Comparison of ENCODE assay signal across 8 cellular contexts in genomic region chr17:28896491-28896883, GRCh38. TPM values are rescaled to one million over a fixed set of nuclear protein-coding genes. Genes with fewer than 3 reads are reported as not detected.
A peak's percentile ranks its signal among the peaks of the same experiment; 100 is the strongest.
DNase-seq lines count a peak whose midpoint lies in the region; ATAC-seq and TF ChIP-seq lines count a peak whose summit lies in the region.

No MANE protein-coding gene starts in this region.

- DNase-seq in CD14-positive monocyte (ENCODE audit: low spot score) (peak; percentile 14), MM.1S (no peak), COR-L47 (lab: John Stamatoyannopoulos, UW) (no peak), left lobe of liver (ENCODE audit: low spot score) (no peak)
- DNase-seq in activated CD4-positive, alpha-beta T cell treated with anti-CD3 and anti-CD28 coated beads for 4 hours, result no peak

- H3K9me2 ChIP-seq in MM.1S (replicated peaks; ENCODE audit: insufficient read depth, low read length), result no peaks in the 10 kb centered on the region
- H3K9me2 ChIP-seq in neural cell (ENCODE audit: insufficient read depth, low read length), result no peaks in the 10 kb centered on the region

- peaks cover 60% of the 10 kb centered on the region for H3K4me1 ChIP-seq in MM.1S (ENCODE audit: low read length)
- H3K4me1 ChIP-seq in duodenal mucosa (ENCODE audit: control insufficient read depth in 1 of 2, insufficient read depth in 2 of 2, low read length in 2 of 2), result peaks cover 28 to 35% of the 10 kb centered on the region in 2 donors

- TF ChIP-seq CTCF in CD14-positive monocyte (IDR thresholded peaks at IDR 0.05) (no peak), MM.1S (IDR thresholded peaks at IDR 0.05; ENCODE audit: low read length) (no peak), neural cell (IDR thresholded peaks at IDR 0.05; ENCODE audit: poor library complexity, severe bottlenecking) (no peak)

- H3K9me3 Mint-ChIP-seq in CD14-positive monocyte, result peaks cover 0 to 2% (median 0%) of the 10 kb centered on the region in 7 donors

- intact Hi-C loops in CD14-positive monocyte (cut with micrococcal nuclease), result loop anchor here in 1 of 2 donors (5.0 kb wide), 1 partner anchor 179 kb away; the partner anchor contains the start of genes RAB34 and RPL23A

- H2AFZ ChIP-seq in MM.1S (ENCODE audit: low read length) (no peak overlapping the region), neural cell (ENCODE audit: low read depth, low read length) (no peak overlapping the region)

- H3K9me3 ChIP-seq in MM.1S (replicated peaks; ENCODE audit: insufficient read depth, low read length) (no peaks in the 10 kb centered on the region), duodenal mucosa (ENCODE audit: control insufficient read depth in 1 of 2, low read length in 2 of 2) (no peaks in the 10 kb centered on the region), neural cell (ENCODE audit: low read length) (no peaks in the 10 kb centered on the region)

- H3F3A ChIP-seq in MM.1S (ENCODE audit: insufficient read depth, low read length) (peaks cover 45% of the 10 kb centered on the region), neural cell (ENCODE audit: insufficient read depth, low read length, poor library complexity, severe bottlenecking) (no peaks in the 10 kb centered on the region)

- TF ChIP-seq RAD21 in neural cell (conservative IDR thresholded peaks at IDR 0.05), result no peak

- H3K4me3 Mint-ChIP-seq in CD14-positive monocyte, result peak overlapping the region; percentile 92 to 93

- TF ChIP-seq EP300 in neural cell (conservative IDR thresholded peaks at IDR 0.05; ENCODE audit: poor library complexity, severe bottlenecking), result no peak

- peak overlapping the region; percentile 85 to 96 (median 93) for H3K27ac Mint-ChIP-seq in CD14-positive monocyte

- H4K20me1 ChIP-seq in MM.1S (ENCODE audit: insufficient read depth, low read length) (no peaks in the 10 kb centered on the region), neural cell (ENCODE audit: insufficient read depth) (no peaks in the 10 kb centered on the region)

- peaks cover 0 to 5% (median 0%) of the 10 kb centered on the region in 3 donors for H3K27me3 Mint-ChIP-seq in CD14-positive monocyte (ENCODE audit: low read depth in 3 of 3)

- peak overlapping the region; percentile 81 for H3K9ac ChIP-seq in MM.1S (ENCODE audit: low read length)
- peak overlapping the region; percentile 67 to 85 for H3K9ac ChIP-seq in duodenal mucosa (ENCODE audit: low read depth in 1 of 2, low read length in 2 of 2)
- H3K9ac ChIP-seq in neural cell (ENCODE audit: low read length), result peak overlapping the region; percentile 85

- no peaks in the 10 kb centered on the region for H3K36me3 ChIP-seq in MM.1S (replicated peaks; ENCODE audit: insufficient read depth, low read length)
- peaks cover 0 to under 1% of the 10 kb centered on the region in 2 donors for H3K36me3 ChIP-seq in duodenal mucosa (ENCODE audit: control insufficient read depth in 1 of 2, insufficient read depth in 2 of 2, low read length in 2 of 2)
- H3K36me3 ChIP-seq in neural cell (ENCODE audit: insufficient read depth, low read length), result no peaks in the 10 kb centered on the region

- H3K4me1 Mint-ChIP-seq in CD14-positive monocyte, result peaks cover 56% of the 10 kb centered on the region

- ATAC-seq in GM18909 (IDR thresholded peaks at IDR 0.05; ENCODE audit: poor library complexity, unreplicated experiment) (no peak), left lobe of liver (no peak)

- H3K27ac ChIP-seq in MM.1S (ENCODE audit: low read length) (peak overlapping the region; percentile 48; the same call in 1 of the 2 replicates), duodenal mucosa (ENCODE audit: low read depth, low read length) (peak overlapping the region; percentile 81), neural cell (ENCODE audit: low read length) (peak overlapping the region; percentile 71)

- peaks cover 11 to 17% of the 10 kb centered on the region in 2 donors for H3K36me3 Mint-ChIP-seq in CD14-positive monocyte

- H3K79me2 ChIP-seq in MM.1S (ENCODE audit: low read length), result peaks cover 71% of the 10 kb centered on the region
- H3K79me2 ChIP-seq in neural cell (replicated peaks; ENCODE audit: insufficient read depth, low read length), result peaks cover 34% of the 10 kb centered on the region

- H3K27me3 ChIP-seq in MM.1S (replicated peaks; ENCODE audit: insufficient read depth, low read length) (no peaks in the 10 kb centered on the region), duodenal mucosa (ENCODE audit: control insufficient read depth in 1 of 2, insufficient read depth in 2 of 2, low read length in 2 of 2) (no peaks in the 10 kb centered on the region), neural cell (ENCODE audit: insufficient read depth, low read depth, low read length) (no peaks in the 10 kb centered on the region)

- H3K4me2 ChIP-seq in MM.1S (ENCODE audit: low read depth, low read length) (peak overlapping the region; percentile 78), neural cell (ENCODE audit: low read length) (peak overlapping the region; percentile 79)

- H3K4me3 ChIP-seq in MM.1S (ENCODE audit: low read length) (peak overlapping the region; percentile 95), duodenal mucosa (ENCODE audit: low read depth in 1 of 2, low read length in 2 of 2) (peak overlapping the region; percentile 80 to 87), neural cell (ENCODE audit: low read length) (peak overlapping the region; percentile 71)

TF ChIP-seq in neural cell, 6 proteins besides CTCF, POLR2A, EP300 and RAD21:
- TF ChIP-seq SMC3 (conservative IDR thresholded peaks at IDR 0.05; ENCODE audit: poor library complexity) (no peak), POLR2AphosphoS5 (IDR thresholded peaks at IDR 0.05) (no peak), EZH2 (IDR thresholded peaks at IDR 0.05; ENCODE audit: borderline replicate concordance, insufficient read depth, low read length, poor library complexity, severe bottlenecking) (no peak), TAF1 (IDR thresholded peaks at IDR 0.05; ENCODE audit: low read depth) (no peak), REST (IDR thresholded peaks at IDR 0.05; ENCODE audit: borderline replicate concordance) (no peak), MXI1 (conservative IDR thresholded peaks at IDR 0.05; ENCODE audit: poor library complexity, severe bottlenecking) (no peak)

RNA-seq across cellular contexts. Expression of gene FLOT2, which starts 1.0 kb away (rescaled TPM):
- 100 to 1,000 TPM; 244 to 271 TPM for polyA plus RNA-seq in CD14-positive monocyte
- polyA plus RNA-seq in neural cell, result 27.5 and 34.5 TPM in 2 replicates
- 24.6 and 25.0 TPM in 2 replicates for polyA minus RNA-seq in neural cell
- 70.6 TPM for total RNA-seq in left lobe of liver

RNA-seq across cellular contexts. Expression of gene DHRS13, which starts 6.4 kb away (rescaled TPM):
- polyA plus RNA-seq in CD14-positive monocyte (1 to 10 TPM; 3.7 to 4.5 TPM), neural cell (91.1 and 93.2 TPM in 2 replicates)
- 60.9 and 63.0 TPM in 2 replicates for polyA minus RNA-seq in neural cell
- 5.5 TPM for total RNA-seq in left lobe of liver

RNA-seq across cellular contexts. Expression of gene ERAL1, which starts 41.7 kb away (rescaled TPM):
- 10 to 100 TPM; 33.8 to 34.5 TPM for polyA plus RNA-seq in CD14-positive monocyte
- 24.2 and 31.8 TPM in 2 replicates for polyA plus RNA-seq in neural cell
- polyA minus RNA-seq in neural cell, result 29.5 and 40.2 TPM in 2 replicates
- 25.3 TPM for total RNA-seq in left lobe of liver

RNA-seq across cellular contexts. Expression of gene FAM222B, which starts 53.9 kb away (rescaled TPM):
- 1 to 10 TPM; 1.5 to 1.9 TPM for polyA plus RNA-seq in CD14-positive monocyte
- 1.9 and 6.4 TPM in 2 replicates for polyA plus RNA-seq in neural cell
- polyA minus RNA-seq in neural cell, result 16.8 and 20.3 TPM in 2 replicates
- total RNA-seq in left lobe of liver, result 6.6 TPM

RNA-seq across cellular contexts. Expression of gene PHF12, which starts 54.8 kb away (rescaled TPM):
- polyA plus RNA-seq in CD14-positive monocyte, result 1 to 10 TPM; 1.4 to 2.5 TPM
- polyA plus RNA-seq in neural cell, result 10.4 and 12.9 TPM in 2 replicates
- polyA minus RNA-seq in neural cell, result 45.0 and 60.3 TPM in 2 replicates
- total RNA-seq in left lobe of liver, result 15.2 TPM

Comparison
In these comparisons a context has a peak if more than half of its experiments do, and no peak if none do; other contexts are left out.
1. RNA of gene DHRS13, which starts 6.4 kb away (polyA plus RNA-seq): 91.1 to 93.2 TPM in neural cell; 3.7 to 4.5 TPM in CD14-positive monocyte; every median in the first group is over 10 times any median in the second.
2. Peak in every context shown above with its lines, with median percentiles within 50 percentile points of each other: H3K27ac ChIP-seq, H3K4me3 ChIP-seq and H3K9ac ChIP-seq.